In the genomic region with DNA sequence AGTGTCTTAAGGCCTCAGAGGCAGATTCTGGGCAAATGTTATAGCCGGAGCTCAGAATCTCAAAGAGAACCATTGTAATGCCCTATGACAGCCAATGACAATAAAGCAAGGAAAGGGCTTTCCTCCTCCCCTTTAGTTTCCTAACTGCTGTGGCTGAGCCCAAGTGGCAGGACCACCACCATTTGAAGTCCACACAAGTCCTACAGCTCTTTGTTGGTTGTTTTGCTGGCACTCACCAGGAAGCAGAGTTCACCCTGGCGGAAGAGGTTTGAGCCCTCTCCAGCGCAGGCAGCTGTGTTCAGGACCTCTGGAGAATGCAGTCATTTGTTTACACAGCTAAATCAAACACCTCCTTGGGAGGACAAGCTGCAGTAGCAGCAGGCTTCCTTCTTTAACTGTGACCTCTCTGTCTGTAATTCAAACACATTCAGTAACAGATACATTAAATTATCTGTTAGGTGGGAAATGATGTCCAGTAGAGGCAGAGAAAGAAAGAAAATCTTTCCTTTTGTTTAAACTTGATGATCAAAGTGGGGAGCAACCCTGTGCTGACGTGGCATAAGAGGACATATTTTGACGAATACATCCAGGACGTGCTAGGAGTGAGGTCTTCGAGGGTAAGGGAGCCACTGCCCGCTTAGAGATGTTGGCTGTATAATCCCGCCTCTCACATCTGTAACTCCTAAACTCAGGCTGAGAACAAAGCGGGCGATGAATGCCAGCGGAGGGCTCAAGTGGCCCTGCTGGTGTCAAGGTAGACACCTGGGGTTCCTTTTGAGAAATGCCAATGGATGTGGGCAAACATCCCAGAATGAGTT, we compare ENCODE assay signal across 10 cellular contexts. TPM values are rescaled to one million over a fixed set of nuclear protein-coding genes. Genes with fewer than 3 reads are reported as not detected.
DNase-seq lines count a peak whose midpoint lies in the region; ATAC-seq and TF ChIP-seq lines count a peak whose summit lies in the region.
"Had no signal": no experiment of that assay in that cellular context is flagged by ENCODE, and none has a peak within 500 bp of the region (broad histone marks: within the 10 kb centered on the region; RNA-seq: fewer than 3 reads in every experiment).

No MANE protein-coding gene starts in this region.

- TF ChIP-seq POLR2A in upper lobe of left lung (IDR thresholded peaks at IDR 0.05), result peak in 1 of 4 donors; percentile 22

- H3K9me3 ChIP-seq in lower lobe of right lung (no peaks in the 10 kb centered on the region), upper lobe of left lung (no peaks in the 10 kb centered on the region)

- H3K4me3 ChIP-seq in cardiac fibroblast (replicated peaks in 1 of 2; ENCODE audit: low read depth in 2 of 2, low read length in 2 of 2) (no peak overlapping the region), lower lobe of right lung (no peak overlapping the region), upper lobe of left lung (no peak overlapping the region)

- CTCF ChIA-PET in activated CD8-positive, alpha-beta T cell treated with anti-CD3 and anti-CD28 coated beads, Interleukin-2, amount 10 ng/mL, durations not matched to agents 7 days and 5 days (lab: Charles Lee), result interaction anchor here (1.2 to 4.6 kb wide), 6 partner anchors 7 to 266 kb away, joined by 3 to 23 read pairs (median 8); no protein-coding TSS in a partner anchor

- no peak overlapping the region for H3K4me3 Mint-ChIP-seq in activated CD8-positive, alpha-beta T cell treated with anti-CD3 and anti-CD28 coated beads, Interleukin-2, amount 10 ng/mL, durations not matched to agents 7 days and 5 days
- H3K4me3 Mint-ChIP-seq: activated T-cell treated with anti-CD3 and anti-CD28 coated beads, Interleukin-2, amount 50 U/mL, for 72 hours; memory B cell had no signal

- H3K27me3 ChIP-seq in lower lobe of right lung (ENCODE audit: low read depth), result no peaks in the 10 kb centered on the region
- no peaks in the 10 kb centered on the region for H3K27me3 ChIP-seq in upper lobe of left lung

- no peaks in the 10 kb centered on the region for H3K9me3 Mint-ChIP-seq in activated CD8-positive, alpha-beta T cell treated with anti-CD3 and anti-CD28 coated beads, Interleukin-2, amount 10 ng/mL, durations not matched to agents 7 days and 5 days (ENCODE audit: insufficient read depth)
- H3K9me3 Mint-ChIP-seq: activated T-cell treated with anti-CD3 and anti-CD28 coated beads, Interleukin-2, amount 50 U/mL, for 72 hours; memory B cell had no signal

- H3K36me3 ChIP-seq in lower lobe of right lung, result no peaks in the 10 kb centered on the region
- no peaks in the 10 kb centered on the region for H3K36me3 ChIP-seq in upper lobe of left lung

- H3K4me1 ChIP-seq in lower lobe of right lung (peaks cover 30% of the 10 kb centered on the region), upper lobe of left lung (peaks cover 24 to 34% (median 28%) of the 10 kb centered on the region in 4 donors)

- no peak for TF ChIP-seq EP300 in upper lobe of left lung (IDR thresholded peaks at IDR 0.05)

- TF ChIP-seq CTCF in cardiac fibroblast (IDR thresholded peaks at IDR 0.05; ENCODE audit: low read depth, low read length) (peak; percentile 7), lower lobe of right lung (IDR thresholded peaks at IDR 0.05) (no peak), upper lobe of left lung (IDR thresholded peaks at IDR 0.05) (peak in 1 of 6 experiments; percentile 22)

- ATAC-seq in lower lobe of right lung (peak; percentile 93 to 96), upper lobe of left lung (ENCODE audit: low FRiP score in 2 of 2) (peak; percentile 83 to 85), HG03045 (IDR thresholded peaks at IDR 0.05; ENCODE audit: unreplicated experiment) (no peak)
- ATAC-seq in activated CD8-positive, alpha-beta T cell treated with anti-CD3 and anti-CD28 coated beads, Interleukin-2, amount 10 ng/mL, durations not matched to agents 7 days and 5 days, result no peak

- DNase-seq in NCI-H1092 treated with DMSO at 0.1 percent for 48 hours (lab: John Stamatoyannopoulos, UW) (peak; percentile 45), cardiac fibroblast (ENCODE audit: low read depth in 2 of 2) (peak; percentile 67 to 73), lower lobe of right lung (peak; percentile 72), upper lobe of left lung (peak in 1 of 2 donors; percentile 83)
- DNase-seq in stimulated activated CD4-positive, alpha-beta T cell treated with anti-CD3 and anti-CD28 coated beads, Interleukin-2, amount 100 ng/mL, for 24 hours, result no peak
- DNase-seq in activated CD8-positive, alpha-beta T cell treated with anti-CD3 and anti-CD28 coated beads, Interleukin-2, amount 10 ng/mL, durations not matched to agents 7 days and 5 days, result no peak
- DNase-seq: activated T-cell treated with anti-CD3 and anti-CD28 coated beads, Interleukin-2, amount 50 U/mL, for 72 hours; Karpas-422 had no signal

- H3K27ac ChIP-seq in lower lobe of right lung, result peak overlapping the region; percentile 73
- peak overlapping the region; percentile 73 to 82 (median 78) for H3K27ac ChIP-seq in upper lobe of left lung

- intact Hi-C loops in lower lobe of right lung (cut with DNase I), result no loop called here

- no peak overlapping the region for H3K27ac Mint-ChIP-seq in activated CD8-positive, alpha-beta T cell treated with anti-CD3 and anti-CD28 coated beads, Interleukin-2, amount 10 ng/mL, durations not matched to agents 7 days and 5 days
- H3K27ac Mint-ChIP-seq: activated T-cell treated with anti-CD3 and anti-CD28 coated beads, Interleukin-2, amount 50 U/mL, for 72 hours; memory B cell had no signal

- H3K36me3 Mint-ChIP-seq in activated CD8-positive, alpha-beta T cell treated with anti-CD3 and anti-CD28 coated beads, Interleukin-2, amount 10 ng/mL, durations not matched to agents 7 days and 5 days (ENCODE audit: low read depth), result no peaks in the 10 kb centered on the region
- H3K36me3 Mint-ChIP-seq: memory B cell had no signal

- POLR2A ChIA-PET in activated CD8-positive, alpha-beta T cell treated with anti-CD3 and anti-CD28 coated beads, Interleukin-2, amount 10 ng/mL, durations not matched to agents 7 days and 5 days (lab: Charles Lee), result no interaction called here

- peaks cover 32% of the 10 kb centered on the region for H3K4me1 Mint-ChIP-seq in activated CD8-positive, alpha-beta T cell treated with anti-CD3 and anti-CD28 coated beads, Interleukin-2, amount 10 ng/mL, durations not matched to agents 7 days and 5 days (ENCODE audit: low read depth)
- H3K4me1 Mint-ChIP-seq: memory B cell had no signal

- WGBS in upper lobe of left lung, 2 donors, result 37% methylated on average over 8 to 12 of the region's 12 CpGs

- H3K27me3 Mint-ChIP-seq in activated CD8-positive, alpha-beta T cell treated with anti-CD3 and anti-CD28 coated beads, Interleukin-2, amount 10 ng/mL, durations not matched to agents 7 days and 5 days (ENCODE audit: low read depth), result no peaks in the 10 kb centered on the region

RNA-seq across cellular contexts. Expression of gene ABCA4, which starts 51.9 kb away (rescaled TPM):
- total RNA-seq in lower lobe of right lung, result 1.9 TPM
- 1 to 10 TPM in 1 of 6 donors, under 1 TPM in 5; under 0.01 to 1.3 (median 0.53) TPM for total RNA-seq in upper lobe of left lung
- not detected for total RNA-seq in activated CD8-positive, alpha-beta T cell treated with anti-CD3 and anti-CD28 coated beads, Interleukin-2, amount 10 ng/mL, durations not matched to agents 7 days and 5 days

Comparison
In these comparisons a context has a peak if more than half of its experiments do, and no peak if none do; other contexts are left out.
1. DNase-seq: peak in NCI-H1092 treated with DMSO at 0.1 percent for 48 hours (single experiment), cardiac fibroblast (2 of 2) and lower lobe of right lung (single experiment); none in stimulated activated CD4-positive, alpha-beta T cell treated with anti-CD3 and anti-CD28 coated beads, Interleukin-2, amount 100 ng/mL, for 24 hours (0 of 2) and activated CD8-positive, alpha-beta T cell treated with anti-CD3 and anti-CD28 coated beads, Interleukin-2, amount 10 ng/mL, durations not matched to agents 7 days and 5 days (single experiment).
2. ATAC-seq: peak in lower lobe of right lung (2 of 2) and upper lobe of left lung (2 of 2); none in activated CD8-positive, alpha-beta T cell treated with anti-CD3 and anti-CD28 coated beads, Interleukin-2, amount 10 ng/mL, durations not matched to agents 7 days and 5 days (single experiment) and HG03045 (single experiment).